22 cellular contexts compared by ENCODE assay signal in the genomic region with DNA sequence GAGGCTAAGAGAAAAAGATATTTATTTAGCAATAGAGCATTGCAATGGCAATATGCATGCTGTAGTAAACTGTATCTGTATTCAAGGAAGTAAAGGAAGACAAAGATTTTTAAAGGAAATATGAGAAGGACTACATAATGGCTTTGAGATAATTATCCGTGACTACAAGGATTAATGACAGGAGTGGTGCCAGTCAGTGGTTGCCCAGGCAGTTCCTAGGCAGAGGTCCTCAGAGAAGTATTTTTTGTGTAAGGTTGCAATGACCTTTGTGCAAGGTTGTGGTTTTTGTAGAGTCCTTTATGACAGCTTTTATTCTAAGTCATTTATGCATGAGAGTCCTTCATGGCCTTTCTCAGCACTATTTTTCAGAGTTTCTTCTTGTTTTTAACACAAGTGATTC.
"Had no signal": no experiment of that assay in that cellular context is flagged by ENCODE, and none has a peak within 500 bp of the region (broad histone marks: within the 10 kb centered on the region; RNA-seq: fewer than 3 reads in every experiment).

No MANE protein-coding gene starts in this region.

- DNase-seq: effector memory CD8-positive, alpha-beta T cell; gastrocnemius medialis; heart right ventricle; hypothalamus; kidney glomerular epithelial cell; mammary epithelial cell; naive thymus-derived CD4-positive, alpha-beta T cell; psoas muscle; spleen; stimulated activated CD4-positive, alpha-beta T cell treated with anti-CD3 and anti-CD28 coated beads, Interleukin-15, amount 100 ng/mL, for 24 hours; stimulated activated CD4-positive, alpha-beta T cell treated with anti-CD3 and anti-CD28 coated beads, Interleukin-1b, Interleukin-23, amount 100 ng/mL, for 48 hours; stimulated activated CD4-positive, alpha-beta T cell treated with anti-CD3 and anti-CD28 coated beads, Interleukin-4, amount 100 ng/mL, for 24 hours; stimulated activated naive CD8-positive, alpha-beta T cell treated with anti-CD3 and anti-CD28 coated beads, Interleukin-15, amount 100 ng/mL, for 72 hours; testis had no signal

- H3K27me3 ChIP-seq: esophagus muscularis mucosa, gastrocnemius medialis, heart right ventricle, neutrophil, spleen, testis, tibial nerve had no signal

- H3K4me3 Mint-ChIP-seq: dendritic cell treated with granulocyte-macrophage colony-stimulating factor and Interleukin-4, amounts not matched to agents 40 ng/mL and 50 ng/mL, for 4 days; effector memory CD8-positive, alpha-beta T cell; naive thymus-derived CD4-positive, alpha-beta T cell; stimulated activated memory B cell treated with anti-CD40 and anti-IgM and Interleukin-4, amounts not matched to agents 10 μg/mL and 1 μg/mL and 100 μg/mL, for 72 hours; stimulated activated naive CD8-positive, alpha-beta T cell treated with anti-CD3 and anti-CD28 coated beads, Interleukin-15, amount 100 ng/mL, for 72 hours had no signal

- H3K4me1 ChIP-seq: esophagus muscularis mucosa, gastrocnemius medialis, heart right ventricle, psoas muscle, spleen, testis, tibial nerve had no signal

- ATAC-seq: effector memory CD8-positive, alpha-beta T cell; gastrocnemius medialis; heart right ventricle; left lobe of liver; naive thymus-derived CD4-positive, alpha-beta T cell; psoas muscle; sciatic nerve; stimulated activated memory B cell treated with anti-CD40 and anti-IgM and Interleukin-4, amounts not matched to agents 10 μg/mL and 1 μg/mL and 100 μg/mL, for 72 hours; stimulated activated naive CD8-positive, alpha-beta T cell treated with anti-CD3 and anti-CD28 coated beads, Interleukin-15, amount 100 ng/mL, for 72 hours had no signal

- H3K27ac Mint-ChIP-seq: dendritic cell treated with granulocyte-macrophage colony-stimulating factor and Interleukin-4, amounts not matched to agents 40 ng/mL and 50 ng/mL, for 4 days; effector memory CD8-positive, alpha-beta T cell; naive thymus-derived CD4-positive, alpha-beta T cell; stimulated activated memory B cell treated with anti-CD40 and anti-IgM and Interleukin-4, amounts not matched to agents 10 μg/mL and 1 μg/mL and 100 μg/mL, for 72 hours; stimulated activated naive CD8-positive, alpha-beta T cell treated with anti-CD3 and anti-CD28 coated beads, Interleukin-15, amount 100 ng/mL, for 72 hours had no signal

- H3K27ac ChIP-seq: epithelial cell of prostate, esophagus muscularis mucosa, gastrocnemius medialis, heart right ventricle, neutrophil, psoas muscle, spleen, testis, tibial nerve had no signal

- H3K9me3 ChIP-seq: esophagus muscularis mucosa, gastrocnemius medialis, heart right ventricle, neutrophil, psoas muscle, testis, tibial nerve had no signal

- H3K36me3 Mint-ChIP-seq: naive thymus-derived CD4-positive, alpha-beta T cell; stimulated activated memory B cell treated with anti-CD40 and anti-IgM and Interleukin-4, amounts not matched to agents 10 μg/mL and 1 μg/mL and 100 μg/mL, for 72 hours had no signal

- H3K4me1 Mint-ChIP-seq: naive thymus-derived CD4-positive, alpha-beta T cell; stimulated activated memory B cell treated with anti-CD40 and anti-IgM and Interleukin-4, amounts not matched to agents 10 μg/mL and 1 μg/mL and 100 μg/mL, for 72 hours; stimulated activated naive CD8-positive, alpha-beta T cell treated with anti-CD3 and anti-CD28 coated beads, Interleukin-15, amount 100 ng/mL, for 72 hours had no signal

- H3K4me3 ChIP-seq: esophagus muscularis mucosa, gastrocnemius medialis, heart right ventricle, psoas muscle, spleen, testis, tibial nerve had no signal

- H3K36me3 ChIP-seq: esophagus muscularis mucosa, gastrocnemius medialis, heart right ventricle, neutrophil, spleen, tibial nerve had no signal

- H3K27me3 Mint-ChIP-seq: dendritic cell treated with granulocyte-macrophage colony-stimulating factor and Interleukin-4, amounts not matched to agents 40 ng/mL and 50 ng/mL, for 4 days; effector memory CD8-positive, alpha-beta T cell; naive thymus-derived CD4-positive, alpha-beta T cell; stimulated activated memory B cell treated with anti-CD40 and anti-IgM and Interleukin-4, amounts not matched to agents 10 μg/mL and 1 μg/mL and 100 μg/mL, for 72 hours; stimulated activated naive CD8-positive, alpha-beta T cell treated with anti-CD3 and anti-CD28 coated beads, Interleukin-15, amount 100 ng/mL, for 72 hours had no signal

- H3K9me3 Mint-ChIP-seq: dendritic cell treated with granulocyte-macrophage colony-stimulating factor and Interleukin-4, amounts not matched to agents 40 ng/mL and 50 ng/mL, for 4 days had no signal
